8 cellular contexts compared by ENCODE assay signal in genomic region chr17:48492401-48493298, GRCh38. TPM values are rescaled to one million over a fixed set of nuclear protein-coding genes. Genes with fewer than 3 reads are reported as not detected.
A peak's percentile ranks its signal among the peaks of the same experiment; 100 is the strongest.
DNase-seq lines count a peak whose midpoint lies in the region; ATAC-seq, FAIRE-seq and TF ChIP-seq lines count a peak whose summit lies in the region.

No MANE protein-coding gene starts in this region.

- H3K36me3 Mint-ChIP-seq in activated CD8-positive, alpha-beta T cell treated with anti-CD3 and anti-CD28 coated beads for 36 hours (ENCODE audit: low read depth), result no peaks in the 10 kb centered on the region
- H3K36me3 Mint-ChIP-seq in effector memory CD8-positive, alpha-beta T cell (ENCODE audit: insufficient read depth), result no peaks in the 10 kb centered on the region

- no peak overlapping the region for H3K4me3 ChIP-seq in BE2C (ENCODE audit: low read depth, low read length)

- intact Hi-C loops in activated CD8-positive, alpha-beta T cell treated with anti-CD3 and anti-CD28 coated beads for 36 hours (cut with micrococcal nuclease), result no loop called here

- H3K27me3 Mint-ChIP-seq in activated CD8-positive, alpha-beta T cell treated with anti-CD3 and anti-CD28 coated beads for 36 hours, result peaks cover 26% of the 10 kb centered on the region
- H3K27me3 Mint-ChIP-seq in effector memory CD8-positive, alpha-beta T cell, result peaks cover 0 to 18% of the 10 kb centered on the region in 2 donors

- H3K27me3 ChIP-seq in BE2C, result peaks cover 68% of the 10 kb centered on the region

- no peaks in the 10 kb centered on the region for H3K4me1 ChIP-seq in BE2C

- no peaks in the 10 kb centered on the region for H3K36me3 ChIP-seq in BE2C

- POLR2A ChIA-PET in activated CD8-positive, alpha-beta T cell treated with anti-CD3 and anti-CD28 coated beads for 36 hours (lab: Charles Lee), result interaction anchor here (0.5 to 1.9 kb wide), 6 partner anchors 18 to 717 kb away, joined by 3 to 5 read pairs (median 3); partner anchors contain the start of gene HOXB5

- DNase-seq in BE2C (peak; percentile 51), H54 (ENCODE audit: insufficient read length, low spot score) (peak; percentile 69), NCI-H345 (lab: John Stamatoyannopoulos, UW) (peak; percentile 78), midbrain (lab: John Stamatoyannopoulos, UW) (peak; percentile 1), inferior parietal cortex (ENCODE audit: extremely low spot score) (no peak)
- DNase-seq in activated CD8-positive, alpha-beta T cell treated with anti-CD3 and anti-CD28 coated beads for 36 hours, result peak; percentile 70
- peak; percentile 55 to 59 (median 57) for DNase-seq in effector memory CD8-positive, alpha-beta T cell
- peak; percentile 40 for DNase-seq in stimulated activated CD8-positive, alpha-beta memory T cell treated with anti-CD3 and anti-CD28 coated beads, Interleukin-4, amount 100 ng/mL, for 24 hours (ENCODE audit: low read depth)

- FAIRE-seq in H54 (lab: Jason Lieb, UNC), result no peak

- peak overlapping the region; percentile 48 for H3K4me3 Mint-ChIP-seq in activated CD8-positive, alpha-beta T cell treated with anti-CD3 and anti-CD28 coated beads for 36 hours
- H3K4me3 Mint-ChIP-seq in effector memory CD8-positive, alpha-beta T cell, result peak overlapping the region; percentile 58 to 59

- CTCF ChIA-PET in activated CD8-positive, alpha-beta T cell treated with anti-CD3 and anti-CD28 coated beads for 36 hours (lab: Charles Lee), result interaction anchor here (0.6 to 2.9 kb wide), 41 partner anchors 9 to 206 kb away, joined by 3 to 29 read pairs (median 5); partner anchors contain the start of genes HOXB3 and HOXB5

- H3K27ac Mint-ChIP-seq in activated CD8-positive, alpha-beta T cell treated with anti-CD3 and anti-CD28 coated beads for 36 hours, result no peak overlapping the region
- no peak overlapping the region for H3K27ac Mint-ChIP-seq in effector memory CD8-positive, alpha-beta T cell

- peaks cover 14% of the 10 kb centered on the region for H3K4me1 Mint-ChIP-seq in activated CD8-positive, alpha-beta T cell treated with anti-CD3 and anti-CD28 coated beads for 36 hours (ENCODE audit: low read depth)
- peaks cover 0 to 2% of the 10 kb centered on the region in 2 donors for H3K4me1 Mint-ChIP-seq in effector memory CD8-positive, alpha-beta T cell (ENCODE audit: low read depth in 2 of 2)

- peak; percentile 62 for TF ChIP-seq CTCF in BE2C (IDR thresholded peaks at IDR 0.05; ENCODE audit: low read depth, low read length)
- TF ChIP-seq CTCF in activated CD8-positive, alpha-beta T cell treated with anti-CD3 and anti-CD28 coated beads for 36 hours (IDR thresholded peaks at IDR 0.05), result peak; percentile 96

- TF ChIP-seq POLR2A in H54 (IDR thresholded peaks at IDR 0.05; ENCODE audit: low read depth, low read length), result 0 out of 2 replicates have a peak, but pooled peaks have one; percentile 8

- H3K9me3 ChIP-seq in BE2C, result no peaks in the 10 kb centered on the region

- peak; percentile 89 for ATAC-seq in activated CD8-positive, alpha-beta T cell treated with anti-CD3 and anti-CD28 coated beads for 36 hours
- ATAC-seq in effector memory CD8-positive, alpha-beta T cell (replicated peaks), result peak; percentile 98

- no peaks in the 10 kb centered on the region for H3K9me3 Mint-ChIP-seq in activated CD8-positive, alpha-beta T cell treated with anti-CD3 and anti-CD28 coated beads for 36 hours
- no peaks in the 10 kb centered on the region for H3K9me3 Mint-ChIP-seq in effector memory CD8-positive, alpha-beta T cell

RNA-seq across cellular contexts. Expression of gene HOXB1, which starts 38.2 kb away (rescaled TPM):
- polyA plus RNA-seq in BE2C (2012; ENCODE audit: insufficient read depth, insufficient read length, low read depth), result not detected
- not detected for total RNA-seq in activated CD8-positive, alpha-beta T cell treated with anti-CD3 and anti-CD28 coated beads for 36 hours

RNA-seq across cellular contexts. Expression of gene HOXB2, which starts 52.3 kb away (rescaled TPM):
- not detected for polyA plus RNA-seq in BE2C (2012; ENCODE audit: insufficient read depth, insufficient read length, low read depth)
- 10 to 100 TPM; 12.6 to 13.0 TPM for total RNA-seq in activated CD8-positive, alpha-beta T cell treated with anti-CD3 and anti-CD28 coated beads for 36 hours
